9 cellular contexts compared by ENCODE assay signal in the genomic region with DNA sequence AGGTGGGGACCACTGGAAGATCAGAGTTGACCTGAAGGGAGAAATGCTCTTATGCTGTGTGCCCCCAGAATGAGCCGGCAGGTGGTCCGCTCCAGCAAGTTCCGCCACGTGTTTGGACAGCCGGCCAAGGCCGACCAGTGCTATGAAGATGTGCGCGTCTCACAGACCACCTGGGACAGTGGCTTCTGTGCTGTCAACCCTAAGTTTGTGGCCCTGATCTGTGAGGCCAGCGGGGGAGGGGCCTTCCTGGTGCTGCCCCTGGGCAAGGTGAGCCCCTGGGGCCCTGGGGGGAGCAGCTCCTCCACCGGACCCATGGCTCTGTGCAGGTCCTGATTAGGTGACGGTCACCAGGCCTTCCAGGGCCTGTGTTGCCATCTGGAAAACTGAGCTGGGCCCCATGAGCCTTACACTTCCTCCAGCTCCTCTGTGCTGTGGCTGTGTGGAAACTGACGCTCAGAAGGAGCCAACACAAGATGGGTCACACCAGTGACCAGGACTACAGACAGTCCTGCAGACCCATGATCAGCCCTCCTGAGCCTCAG. TPM values are rescaled to one million over a fixed set of nuclear protein-coding genes. Genes with fewer than 3 reads are reported as not detected.
A peak's percentile ranks its signal among the peaks of the same experiment; 100 is the strongest.
DNase-seq lines count a peak whose midpoint lies in the region; ATAC-seq lines count a peak whose summit lies in the region.
"Had no signal": no experiment of that assay in that cellular context is flagged by ENCODE, and none has a peak within 500 bp of the region (broad histone marks: within the 10 kb centered on the region; RNA-seq: fewer than 3 reads in every experiment).

No MANE protein-coding gene starts in this region.

- H3K27ac ChIP-seq in substantia nigra (ENCODE audit: low read depth, low read length, poor library complexity, severe bottlenecking): peak overlapping the region; percentile 74
- H3K27ac ChIP-seq: 22Rv1 had no signal

- intact Hi-C loops in left colon (cut with DNase I, micrococcal nuclease): no loop called here

- ATAC-seq in left colon (no peak), HG02571 (IDR thresholded peaks at IDR 0.05; ENCODE audit: unreplicated experiment) (no peak), GM18498 (IDR thresholded peaks at IDR 0.05; ENCODE audit: unreplicated experiment) (no peak)

- peak; percentile 70 for DNase-seq in NK-92 treated with Interleukin-12 subunit alpha and Interleukin-12 subunit beta, amount 100 ng/mL, for 24 hours (lab: John Stamatoyannopoulos, UW)
- no peak for DNase-seq in NK-92 (lab: John Stamatoyannopoulos, UW; ENCODE audit: unreplicated experiment)
- peak; percentile 47 for DNase-seq in activated CD4-positive, alpha-beta T cell treated with anti-CD3 and anti-CD28 coated beads for 48 hours
- peak; percentile 32 to 44 for DNase-seq in left colon
- peak in 3 of 49 donors; percentile 11 to 42 (median 31) for DNase-seq in substantia nigra (lab: John Stamatoyannopoulos, UW)
- no peak for DNase-seq in effector CD8-positive, alpha-beta T cell (lab: John Stamatoyannopoulos, UW)

RNA-seq across cellular contexts. Expression of gene CORO1A, which starts 1.8 kb away (rescaled TPM):
- total RNA-seq in left colon: 10 to 100 TPM in 1 of 2 donors, 1 to 10 TPM in 1; 7.6 to 24.5 TPM

RNA-seq across cellular contexts. Expression of gene BOLA2B, which starts 8.3 kb away (rescaled TPM):
- 100 to 1,000 TPM; 156 to 192 TPM for total RNA-seq in left colon

RNA-seq across cellular contexts. Expression of gene SLX1A, which starts 8.5 kb away (rescaled TPM):
- total RNA-seq in left colon: 10 to 100 TPM; 84.5 to 86.9 TPM

RNA-seq across cellular contexts. Expression of gene SULT1A3, which starts 13.8 kb away (rescaled TPM):
- total RNA-seq in left colon: 10 to 100 TPM; 72.3 to 92.6 TPM

Comparison
In these comparisons a context has a peak if more than half of its experiments do, and no peak if none do; other contexts are left out.
1. DNase-seq: peak in NK-92 treated with Interleukin-12 subunit alpha and Interleukin-12 subunit beta, amount 100 ng/mL, for 24 hours (single experiment), activated CD4-positive, alpha-beta T cell treated with anti-CD3 and anti-CD28 coated beads for 48 hours (single experiment) and left colon (2 of 2); none in NK-92 (single experiment) and effector CD8-positive, alpha-beta T cell (single experiment).